ENCODE assay signal across 30 cellular contexts in the genomic region with DNA sequence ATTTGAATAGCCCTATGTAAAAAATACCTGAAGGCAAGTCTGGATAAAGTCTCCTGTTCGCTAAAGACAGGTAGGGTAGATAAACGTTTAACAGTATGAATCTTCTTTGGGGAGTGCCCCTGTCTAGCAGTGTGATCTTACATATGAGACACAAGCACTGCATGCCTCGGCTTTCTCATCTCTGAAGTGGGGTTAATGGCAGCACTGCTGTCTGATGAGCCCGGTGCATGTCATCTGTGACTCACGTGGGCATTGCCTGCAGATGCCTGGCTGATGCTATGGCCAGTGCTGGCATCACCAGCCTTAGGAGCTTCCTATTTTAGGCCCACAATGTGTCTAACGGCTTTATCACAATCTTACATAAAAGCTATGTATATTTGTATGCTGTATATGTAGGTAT. TPM values are rescaled to one million over a fixed set of nuclear protein-coding genes. Genes with fewer than 3 reads are reported as not detected.
"Had no signal": no experiment of that assay in that cellular context is flagged by ENCODE, and none has a peak within 500 bp of the region (broad histone marks: within the 10 kb centered on the region; RNA-seq: fewer than 3 reads in every experiment).

No MANE protein-coding gene starts in this region.

- H3K4me1 ChIP-seq: colonic mucosa, esophagus squamous epithelium, gastrocnemius medialis, heart right ventricle, left lung, lower lobe of right lung had no signal

- H3K36me3 ChIP-seq: colonic mucosa, esophagus squamous epithelium, gastrocnemius medialis, heart right ventricle, left lung, lower lobe of right lung had no signal

- H3K27ac ChIP-seq: colonic mucosa, epithelial cell of prostate, esophagus squamous epithelium, gastrocnemius medialis, heart right ventricle, left lung, lower lobe of right lung had no signal

- H3K9me3 ChIP-seq: colonic mucosa, esophagus squamous epithelium, gastrocnemius medialis, heart right ventricle, left lung, lower lobe of right lung, mucosa of descending colon had no signal

- H3K4me3 ChIP-seq: colonic mucosa, esophagus squamous epithelium, gastrocnemius medialis, heart right ventricle, left lung, lower lobe of right lung, mucosa of descending colon had no signal

- H3K27me3 ChIP-seq: colonic mucosa, esophagus squamous epithelium, gastrocnemius medialis, left lung had no signal

- ATAC-seq: effector memory CD8-positive, alpha-beta T cell; esophagus mucosa; gastrocnemius medialis; heart right ventricle; left cardiac atrium; left lung; left ventricle myocardium superior; lower lobe of right lung; mucosa of descending colon had no signal

- DNase-seq: colonic mucosa; cortex of kidney; effector CD8-positive, alpha-beta T cell; effector memory CD8-positive, alpha-beta T cell; endodermal cell; erythroblast; esophagus squamous epithelium; foreskin fibroblast; foreskin melanocyte; gastrocnemius medialis; glutamatergic neuron; head of caudate nucleus; heart right ventricle; hippocampal formation; left cardiac atrium; left lung; left ventricle myocardium superior; lower lobe of right lung; mesenchymal stem cell; mucosa of descending colon had no signal

RNA-seq across cellular contexts. Expression of a gene that starts 50.1 kb away (rescaled TPM):
- total RNA-seq: dermis microvascular lymphatic vessel endothelial cell, esophagus mucosa, gastrocnemius medialis, glomerular endothelial cell, kidney epithelial cell, left lung, left ventricle myocardium superior, lower leg skin, lower lobe of right lung, lung microvascular endothelial cell, mesothelial cell of epicardium, myocyte had no signal
- polyA plus RNA-seq: keratinocyte had no signal
